Comparison of ENCODE assay signal across 14 cellular contexts in genomic region chr1:162305969-162306368, GRCh38.
DNase-seq lines count a peak whose midpoint lies in the region; ATAC-seq and TF ChIP-seq lines count a peak whose summit lies in the region.
"Had no signal": no experiment of that assay in that cellular context is flagged by ENCODE, and none has a peak within 500 bp of the region (broad histone marks: within the 10 kb centered on the region; RNA-seq: fewer than 3 reads in every experiment).

No MANE protein-coding gene starts in this region.

- 20 to 21% methylated on average over 1 of the region's 1 CpG for WGBS in body of pancreas, 2 donors

- H3K4me3 ChIP-seq in body of pancreas = no peak overlapping the region
- H3K4me3 ChIP-seq: Peyer's patch, upper lobe of right lung had no signal

- no peak for TF ChIP-seq CTCF in body of pancreas (IDR thresholded peaks at IDR 0.05)

- no peaks in the 10 kb centered on the region for H3K36me3 ChIP-seq in body of pancreas (replicated peaks in 1 of 2; ENCODE audit: insufficient read depth in 1 of 2, low read depth in 2 of 2)
- H3K36me3 ChIP-seq: Peyer's patch, upper lobe of right lung had no signal

- H3K4me1 ChIP-seq in body of pancreas = peaks cover 8% of the 10 kb centered on the region
- H3K4me1 ChIP-seq: Peyer's patch, upper lobe of right lung had no signal

- H3K27ac ChIP-seq in body of pancreas = peak overlapping the region in 3 of 4 donors; percentile 10 to 52 (median 18)
- H3K27ac ChIP-seq: Peyer's patch, upper lobe of right lung had no signal

- no peaks in the 10 kb centered on the region for H3K27me3 ChIP-seq in body of pancreas
- H3K27me3 ChIP-seq: Peyer's patch, upper lobe of right lung had no signal

- intact Hi-C loops in body of pancreas (cut with DNase I) = no loop called here
- intact Hi-C loops in left colon (cut with DNase I, micrococcal nuclease) = no loop called here

- TF ChIP-seq POLR2A in body of pancreas (IDR thresholded peaks at IDR 0.05) = no peak

- no peaks in the 10 kb centered on the region for H3K9me3 ChIP-seq in body of pancreas
- H3K9me3 ChIP-seq: Peyer's patch, upper lobe of right lung had no signal

- ATAC-seq in HG03159 (IDR thresholded peaks at IDR 0.05; ENCODE audit: unreplicated experiment) (peak; percentile 72), body of pancreas (peak; percentile 75), left colon (peak; percentile 92), HG02870 (IDR thresholded peaks at IDR 0.05; ENCODE audit: unreplicated experiment) (no peak), HG03521 (IDR thresholded peaks at IDR 0.05; ENCODE audit: unreplicated experiment) (no peak), GM21723 (IDR thresholded peaks at IDR 0.05; ENCODE audit: unreplicated experiment) (no peak)
- ATAC-seq: upper lobe of right lung had no signal

- DNase-seq in DMS53 treated with DMSO at 0.1 percent for 48 hours (lab: John Stamatoyannopoulos, UW; ENCODE audit: unreplicated experiment) (peak; percentile 52), body of pancreas (peak; percentile 22 to 70 (median 62)), left colon (no peak), DMS79 treated with DMSO at 0.1 percent for 48 hours (lab: John Stamatoyannopoulos, UW) (no peak)
- DNase-seq: activated CD4-positive, alpha-beta T cell treated with anti-CD3 and anti-CD28 coated beads for 1 hour; H7; NCI-H1436 treated with DMSO at 0.1 percent for 48 hours; stimulated activated CD4-positive, alpha-beta T cell treated with anti-CD3 and anti-CD28 coated beads, Interleukin-2, amount 100 ng/mL, for 48 hours; upper lobe of right lung had no signal

Comparison
In these comparisons a context has a peak if more than half of its experiments do, and no peak if none do; other contexts are left out.
1. DNase-seq: peak in DMS53 treated with DMSO at 0.1 percent for 48 hours (single experiment) and body of pancreas (4 of 4); none in left colon (0 of 2) and DMS79 treated with DMSO at 0.1 percent for 48 hours (single experiment).
2. ATAC-seq: peak in HG03159 (single experiment), body of pancreas (single experiment) and left colon (single experiment); none in HG02870 (single experiment), HG03521 (single experiment) and GM21723 (single experiment).